Comparison of ENCODE assay signal across 8 cellular contexts in the genomic region with DNA sequence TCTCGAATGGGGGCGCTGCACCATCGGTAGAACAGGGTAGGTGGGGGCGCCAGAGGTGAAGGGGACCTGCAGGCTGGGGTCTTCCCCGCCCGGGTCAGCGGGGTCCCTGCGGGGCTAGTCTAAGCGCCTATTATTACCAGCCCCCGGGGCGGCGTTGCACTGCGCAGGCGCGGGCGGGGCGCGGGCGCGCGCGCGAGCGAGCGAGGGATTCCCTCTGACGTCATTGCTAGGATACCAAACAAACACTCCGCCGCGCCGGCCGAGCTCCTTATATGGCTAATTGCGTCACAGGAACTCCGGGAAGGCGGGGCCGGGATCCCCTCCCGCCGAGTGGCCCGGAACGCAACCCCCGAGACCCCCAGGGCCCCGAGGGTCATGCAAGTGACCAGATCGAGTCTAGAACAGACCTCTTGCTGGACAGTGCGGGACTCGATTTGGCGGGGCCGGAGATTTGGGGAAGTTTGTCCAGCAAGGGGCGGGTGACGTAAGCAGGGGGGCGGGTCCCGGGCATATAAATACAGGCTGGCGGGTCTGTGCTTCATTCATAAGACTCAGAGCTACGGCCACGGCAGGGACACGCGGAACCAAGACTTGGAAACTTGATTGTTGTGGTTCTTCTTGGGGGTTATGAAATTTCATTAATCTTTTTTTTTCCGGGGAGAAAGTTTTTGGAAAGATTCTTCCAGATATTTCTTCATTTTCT. TPM values are rescaled to one million over a fixed set of nuclear protein-coding genes. Genes with fewer than 3 reads are reported as not detected.
DNase-seq lines count a peak whose midpoint lies in the region; ATAC-seq and TF ChIP-seq lines count a peak whose summit lies in the region.

FOSB (plus strand) TSS at position 541 of the 703 bp plus-strand sequence. CDS start 591 bp downstream, outside the sequence.

- CTCF ChIA-PET in AG04450 (lab: Charles Lee): interaction anchor here (0.9 to 5.0 kb wide), 6 partner anchors 11 to 226 kb away, joined by 3 to 36 read pairs (median 7); no protein-coding TSS in a partner anchor

- DNase-seq in AG04450 (ENCODE audit: low read depth, low spot score) (peak; percentile 87), NCI-H460 (ENCODE audit: extremely low read depth, low read depth) (peak; percentile 91), colonic mucosa (peak; percentile 95), left kidney (ENCODE audit: low read depth, low spot score) (peak; percentile 97)
- DNase-seq in activated CD4-positive, alpha-beta T cell treated with anti-CD3 and anti-CD28 coated beads, Interleukin-2, amount 10 ng/mL, durations not matched to agents 24 days and 14 days: peak; percentile 98
- peak; percentile 94 for DNase-seq in stimulated activated CD4-positive, alpha-beta T cell treated with anti-CD3 and anti-CD28 coated beads, Interleukin-1b, Interleukin-23, amount 100 ng/mL, for 48 hours

- peak within 1 kb of the TSS; percentile 85 to 96 for H3K9ac ChIP-seq in colonic mucosa (ENCODE audit: low read depth in 2 of 2, low read length in 2 of 2)

- H3K27me3 ChIP-seq in AG04450 (ENCODE audit: control insufficient read depth, insufficient read depth, low read length): no peaks in the 10 kb centered on the region
- no peaks in the 10 kb centered on the region for H3K27me3 ChIP-seq in colonic mucosa

- no peaks in the 10 kb centered on the region for H3K9me3 Mint-ChIP-seq in activated CD4-positive, alpha-beta T cell treated with anti-CD3 and anti-CD28 coated beads, Interleukin-2, amount 10 ng/mL, durations not matched to agents 24 days and 14 days

- ATAC-seq in GM18870 (IDR thresholded peaks at IDR 0.05; ENCODE audit: unreplicated experiment) (peak; percentile 31), HG03280 (IDR thresholded peaks at IDR 0.05; ENCODE audit: unreplicated experiment) (peak; percentile 44)

- TF ChIP-seq CTCF in AG04450 (IDR thresholded peaks at IDR 0.05; ENCODE audit: low read depth, low read length) (peak; percentile 23), colonic mucosa (IDR thresholded peaks at IDR 0.05) (no peak)

- peaks cover 12% of the 10 kb centered on the region for H3K4me1 ChIP-seq in colonic mucosa

- H3K4me1 Mint-ChIP-seq in activated CD4-positive, alpha-beta T cell treated with anti-CD3 and anti-CD28 coated beads, Interleukin-2, amount 10 ng/mL, durations not matched to agents 24 days and 14 days: peaks cover 24% of the 10 kb centered on the region

- H3K36me3 ChIP-seq in colonic mucosa: no peaks in the 10 kb centered on the region

- H3K9me3 ChIP-seq in AG04450 (ENCODE audit: control insufficient read depth, insufficient read depth, low read length) (no peaks in the 10 kb centered on the region; the same call in 1 of the 2 replicates), colonic mucosa (no peaks in the 10 kb centered on the region)

- intact Hi-C loops in activated CD4-positive, alpha-beta T cell treated with anti-CD3 and anti-CD28 coated beads, Interleukin-2, amount 10 ng/mL, durations not matched to agents 24 days and 14 days (cut with micrococcal nuclease): no loop called here
- intact Hi-C loops in colonic mucosa (cut with DNase I): no loop called here

- H3K4me3 ChIP-seq in AG04450 (ENCODE audit: low read depth, low read length): peak within 1 kb of the TSS; percentile 96
- peak within 1 kb of the TSS; percentile 51 for H3K4me3 ChIP-seq in colonic mucosa

- POLR2A ChIA-PET in AG04450 (lab: Yijun Ruan, JAX): interaction anchor here (0.6 to 2.8 kb wide), 8 partner anchors 11 to 714 kb away, joined by 3 to 32 read pairs (median 6); no protein-coding TSS in a partner anchor

- H3K27ac ChIP-seq in AG04450 (ENCODE audit: low read depth, low read length) (peak within 1 kb of the TSS; percentile 92), colonic mucosa (peak within 1 kb of the TSS; percentile 78)

- peaks cover 35% of the 10 kb centered on the region for H3K27me3 Mint-ChIP-seq in activated CD4-positive, alpha-beta T cell treated with anti-CD3 and anti-CD28 coated beads, Interleukin-2, amount 10 ng/mL, durations not matched to agents 24 days and 14 days

- H3K36me3 Mint-ChIP-seq in activated CD4-positive, alpha-beta T cell treated with anti-CD3 and anti-CD28 coated beads, Interleukin-2, amount 10 ng/mL, durations not matched to agents 24 days and 14 days (ENCODE audit: low read depth): peaks cover 15% of the 10 kb centered on the region

- peak within 1 kb of the TSS; percentile 86 for H3K4me3 Mint-ChIP-seq in activated CD4-positive, alpha-beta T cell treated with anti-CD3 and anti-CD28 coated beads, Interleukin-2, amount 10 ng/mL, durations not matched to agents 24 days and 14 days

- H3K27ac Mint-ChIP-seq in activated CD4-positive, alpha-beta T cell treated with anti-CD3 and anti-CD28 coated beads, Interleukin-2, amount 10 ng/mL, durations not matched to agents 24 days and 14 days: peak within 1 kb of the TSS; percentile 94

RNA-seq across cellular contexts. Expression of gene FOSB, which starts in this region (rescaled TPM):
- polyA plus RNA-seq in AG04450 (2011; rRNA removed): 1.3 and 1.7 TPM in 2 replicates
- 12.2 and 19.2 TPM in 2 replicates for polyA minus RNA-seq in AG04450 (2011; rRNA and poly(A)+ RNA removed)
- 1.7 and 1.9 TPM in 2 replicates for total RNA-seq in NCI-H460 (2014; rRNA removed; shearing (Covaris generic))
- 0.08 and 0.13 TPM in 2 replicates for polyA plus RNA-seq in NCI-H460 (2014; cell fraction: nucleus; rRNA removed)
- total RNA-seq in activated CD4-positive, alpha-beta T cell treated with anti-CD3 and anti-CD28 coated beads, Interleukin-2, amount 10 ng/mL, durations not matched to agents 24 days and 14 days: 11.3 TPM in 2 replicates
- 1 to 10 TPM; 1.5 to 3.4 TPM for total RNA-seq in colonic mucosa

Comparison
In these comparisons a context has a peak if more than half of its experiments do, and no peak if none do; other contexts are left out.
1. Peak in every context shown above with its lines: DNase-seq, ATAC-seq, H3K4me3 ChIP-seq and H3K27ac ChIP-seq.